ENCODE assay signal across 8 cellular contexts in genomic region chrX:47144626-47145407, GRCh38. TPM values are rescaled to one million over a fixed set of nuclear protein-coding genes. Genes with fewer than 3 reads are reported as not detected.
DNase-seq lines count a peak whose midpoint lies in the region; ATAC-seq and TF ChIP-seq lines count a peak whose summit lies in the region.

Gene NDUFB11 (minus strand): TSS chrX:47144702. CDS start chrX:47144679, 23 bp downstream.
Gene RBM10 (plus strand): TSS chrX:47145221. CDS start chrX:47147482, 2,261 bp downstream.

- peak; percentile 84 for ATAC-seq in GM21515 (IDR thresholded peaks at IDR 0.05; ENCODE audit: unreplicated experiment)

- no peaks in the 10 kb centered on the region for H3K9me2 ChIP-seq in OCI-LY1 (ENCODE audit: low read depth, low read length)

- in situ Hi-C loops in endometrial microvascular endothelial cells (cut with HindIII; ENCODE audit: inconsistent ontology term, low pct_unique_long_range_greater_than_20kb, low sequenced_read_pairs): no loop called here

- peaks cover 20% of the 10 kb centered on the region for H3K4me1 ChIP-seq in OCI-LY1 (ENCODE audit: insufficient read depth, low read length, severe bottlenecking)

- H3K27me3 ChIP-seq in OCI-LY1 (ENCODE audit: insufficient read depth, low read length): no peaks in the 10 kb centered on the region

- H3F3A ChIP-seq in OCI-LY1 (ENCODE audit: insufficient read depth, low read length): no peaks in the 10 kb centered on the region

- H4K20me1 ChIP-seq in OCI-LY1 (ENCODE audit: insufficient read depth, low read length): no peaks in the 10 kb centered on the region

- H2AFZ ChIP-seq in OCI-LY1 (ENCODE audit: low read length): no peak within 1 kb of the TSS

- peak within 1 kb of the TSS; percentile 93 for H3K9ac ChIP-seq in OCI-LY1 (ENCODE audit: low read length)

- peaks cover 53% of the 10 kb centered on the region for H3K79me2 ChIP-seq in OCI-LY1 (ENCODE audit: insufficient read depth, low read length)

- peak within 1 kb of the TSS; percentile 97 for H3K4me2 ChIP-seq in OCI-LY1 (ENCODE audit: low read length)

- DNase-seq in DMS 273 treated with DMSO at 0.1 percent for 48 hours (lab: John Stamatoyannopoulos, UW) (peak; percentile 93), HuH-7 (ENCODE audit: low spot score) (peak; percentile 68), midbrain (lab: John Stamatoyannopoulos, UW) (peak; percentile 89)
- peak; percentile 83 for DNase-seq in activated CD8-positive, alpha-beta memory T cell treated with anti-CD3 and anti-CD28 coated beads, Interleukin-2, amount 50 U/mL, for 4 hours
- peak; percentile 74 to 82 for DNase-seq in stimulated activated CD8-positive, alpha-beta memory T cell treated with anti-CD3 and anti-CD28 coated beads, Interleukin-2, amount 100 ng/mL, for 1 hour (ENCODE audit: low read depth in 2 of 2)

- peak; percentile 49 for TF ChIP-seq CTCF in OCI-LY1 (IDR thresholded peaks at IDR 0.05; ENCODE audit: low read length)

- peak within 1 kb of the TSS; percentile 93 for H3K27ac ChIP-seq in OCI-LY1 (ENCODE audit: low read depth, low read length, poor library complexity, severe bottlenecking)

- H3K9me3 ChIP-seq in OCI-LY1 (ENCODE audit: low read length): no peaks in the 10 kb centered on the region

- H3K4me3 ChIP-seq in OCI-LY1 (ENCODE audit: low read depth, low read length, poor library complexity, severe bottlenecking): peak within 1 kb of the TSS; percentile 92

- H3K36me3 ChIP-seq in OCI-LY1 (ENCODE audit: insufficient read depth, low read length): peaks cover 51% of the 10 kb centered on the region

RNA-seq across cellular contexts. Expression of gene NDUFB11, which starts in this region (rescaled TPM):
- 40.3 TPM for total RNA-seq in endometrial microvascular endothelial cells (ENCODE audit: inconsistent ontology term)

RNA-seq across cellular contexts. Expression of gene RBM10, which starts in this region (rescaled TPM):
- total RNA-seq in endometrial microvascular endothelial cells (ENCODE audit: inconsistent ontology term): 46.3 TPM

Comparison
In these comparisons a context has a peak if more than half of its experiments do, and no peak if none do; other contexts are left out.
1. Peak in every context shown above with its lines: DNase-seq, ATAC-seq, H3K4me3 ChIP-seq and H3K27ac ChIP-seq.